2 cellular contexts compared by ENCODE assay signal in the genomic region with DNA sequence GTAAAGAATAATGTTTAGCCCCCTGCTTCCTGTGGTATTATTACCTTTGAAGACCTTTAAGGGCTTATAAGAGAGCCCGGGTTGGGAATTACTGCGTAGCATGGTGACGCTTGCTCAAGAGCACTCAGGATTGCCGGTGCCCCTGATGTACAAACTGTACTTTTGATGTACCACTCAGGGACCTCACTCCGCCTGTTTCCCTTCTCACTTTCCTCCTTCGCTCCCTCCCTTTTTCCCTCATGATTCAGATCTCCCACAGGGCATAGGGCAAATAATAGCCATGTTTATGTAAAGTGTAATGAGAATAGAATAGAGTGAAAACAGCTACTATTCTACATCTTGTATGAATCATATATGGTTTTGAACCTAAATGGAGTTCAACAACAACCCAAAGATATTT.
TF ChIP-seq lines count a peak whose summit lies in the region.

No MANE protein-coding gene starts in this region.

TF ChIP-seq in liver, 16 proteins besides CTCF, POLR2A, EP300 and RAD21 (continued from another document):
- TF ChIP-seq REST (IDR thresholded peaks at IDR 0.05) (no peak), FOXA2 (IDR thresholded peaks at IDR 0.05) (no peak), HNF4G (IDR thresholded peaks at IDR 0.05) (no peak), GABPA (IDR thresholded peaks at IDR 0.05 in 1 of 2, conservative IDR thresholded peaks at IDR 0.05 in 1 of 2) (no peak), JUND (IDR thresholded peaks at IDR 0.05) (no peak), RXRA (IDR thresholded peaks at IDR 0.05) (no peak), SP1 (IDR thresholded peaks at IDR 0.05) (no peak), NR2F2 (IDR thresholded peaks at IDR 0.05) (no peak), EGR1 (IDR thresholded peaks at IDR 0.05; ENCODE audit: low read depth in 2 of 2) (no peak), HNF4A (conservative IDR thresholded peaks at IDR 0.05) (no peak)
- TF ChIP-seq, protein P1, sequence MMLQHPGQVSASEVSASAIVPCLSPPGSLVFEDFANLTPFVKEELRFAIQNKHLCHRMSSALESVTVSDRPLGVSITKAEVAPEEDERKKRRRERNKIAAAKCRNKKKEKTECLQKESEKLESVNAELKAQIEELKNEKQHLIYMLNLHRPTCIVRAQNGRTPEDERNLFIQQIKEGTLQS (IDR thresholded peaks at IDR 0.05): no peak
- TF ChIP-seq, protein P2, sequence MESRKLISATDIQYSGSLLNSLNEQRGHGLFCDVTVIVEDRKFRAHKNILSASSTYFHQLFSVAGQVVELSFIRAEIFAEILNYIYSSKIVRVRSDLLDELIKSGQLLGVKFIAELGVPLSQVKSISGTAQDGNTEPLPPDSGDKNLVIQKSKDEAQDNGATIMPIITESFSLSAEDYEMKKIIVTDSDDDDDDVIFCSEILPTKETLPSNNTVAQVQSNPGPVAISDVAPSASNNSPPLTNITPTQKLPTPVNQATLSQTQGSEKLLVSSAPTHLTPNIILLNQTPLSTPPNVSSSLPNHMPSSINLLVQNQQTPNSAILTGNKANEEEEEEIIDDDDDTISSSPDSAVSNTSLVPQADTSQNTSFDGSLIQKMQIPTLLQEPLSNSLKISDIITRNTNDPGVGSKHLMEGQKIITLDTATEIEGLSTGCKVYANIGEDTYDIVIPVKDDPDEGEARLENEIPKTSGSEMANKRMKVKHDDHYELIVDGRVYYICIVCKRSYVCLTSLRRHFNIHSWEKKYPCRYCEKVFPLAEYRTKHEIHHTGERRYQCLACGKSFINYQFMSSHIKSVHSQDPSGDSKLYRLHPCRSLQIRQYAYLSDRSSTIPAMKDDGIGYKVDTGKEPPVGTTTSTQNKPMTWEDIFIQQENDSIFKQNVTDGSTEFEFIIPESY (IDR thresholded peaks at IDR 0.05): no peak

TF ChIP-seq in HepG2, 621 proteins besides CTCF, POLR2A, EP300 and RAD21:
- TF ChIP-seq ZNF281 (CRISPR knock-in tag; IDR thresholded peaks at IDR 0.05; ENCODE audit: borderline replicate concordance) (no peak), ZBTB10 (CRISPR knock-in tag; IDR thresholded peaks at IDR 0.05; ENCODE audit: borderline replicate concordance) (no peak), KDM5B (CRISPR knock-in tag; IDR thresholded peaks at IDR 0.05; ENCODE audit: borderline replicate concordance) (no peak), ZNF441 (CRISPR knock-in tag; IDR thresholded peaks at IDR 0.05; ENCODE audit: borderline replicate concordance) (no peak), TBP (CRISPR knock-in tag; IDR thresholded peaks at IDR 0.05) (no peak), FLYWCH1 (CRISPR knock-in tag; IDR thresholded peaks at IDR 0.05) (no peak), ZNF232 (CRISPR knock-in tag; IDR thresholded peaks at IDR 0.05; ENCODE audit: borderline replicate concordance) (no peak), ZNF275 (CRISPR knock-in tag; IDR thresholded peaks at IDR 0.05; ENCODE audit: borderline replicate concordance) (no peak), HMGA1 (CRISPR knock-in tag; conservative IDR thresholded peaks at IDR 0.05) (no peak), SPEN (CRISPR knock-in tag; IDR thresholded peaks at IDR 0.05; ENCODE audit: low read depth) (no peak)
- TF ChIP-seq, protein P3, sequence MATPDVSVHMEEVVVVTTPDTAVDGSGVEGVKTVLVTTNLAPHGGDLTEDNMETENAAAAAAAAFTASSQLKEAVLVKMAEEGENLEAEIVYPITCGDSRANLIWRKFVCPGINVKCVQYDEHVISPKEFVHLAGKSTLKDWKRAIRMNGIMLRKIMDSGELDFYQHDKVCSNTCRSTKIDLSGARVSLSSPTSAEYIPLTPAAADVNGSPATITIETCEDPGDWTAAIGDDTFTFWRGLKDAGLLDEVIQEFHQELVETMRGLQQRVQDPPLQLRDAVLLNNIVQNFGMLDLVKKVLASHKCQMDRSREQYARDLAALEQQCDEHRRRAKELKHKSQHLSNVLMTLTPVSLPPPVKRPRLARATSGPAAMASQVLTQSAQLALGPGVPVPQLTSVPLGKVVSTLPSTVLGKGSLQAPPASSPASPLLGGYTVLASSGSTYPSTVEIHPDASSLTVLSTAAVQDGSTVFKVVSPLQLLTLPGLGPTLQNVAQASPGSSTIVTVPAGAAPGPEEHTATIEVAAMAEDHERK (CRISPR knock-in tag; IDR thresholded peaks at IDR 0.05; ENCODE audit: low read depth): no peak
- TF ChIP-seq, protein P4, sequence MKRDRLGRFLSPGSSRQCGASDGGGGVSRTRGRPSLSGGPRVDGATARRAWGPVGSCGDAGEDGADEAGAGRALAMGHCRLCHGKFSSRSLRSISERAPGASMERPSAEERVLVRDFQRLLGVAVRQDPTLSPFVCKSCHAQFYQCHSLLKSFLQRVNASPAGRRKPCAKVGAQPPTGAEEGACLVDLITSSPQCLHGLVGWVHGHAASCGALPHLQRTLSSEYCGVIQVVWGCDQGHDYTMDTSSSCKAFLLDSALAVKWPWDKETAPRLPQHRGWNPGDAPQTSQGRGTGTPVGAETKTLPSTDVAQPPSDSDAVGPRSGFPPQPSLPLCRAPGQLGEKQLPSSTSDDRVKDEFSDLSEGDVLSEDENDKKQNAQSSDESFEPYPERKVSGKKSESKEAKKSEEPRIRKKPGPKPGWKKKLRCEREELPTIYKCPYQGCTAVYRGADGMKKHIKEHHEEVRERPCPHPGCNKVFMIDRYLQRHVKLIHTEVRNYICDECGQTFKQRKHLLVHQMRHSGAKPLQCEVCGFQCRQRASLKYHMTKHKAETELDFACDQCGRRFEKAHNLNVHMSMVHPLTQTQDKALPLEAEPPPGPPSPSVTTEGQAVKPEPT (CRISPR knock-in tag; IDR thresholded peaks at IDR 0.05; ENCODE audit: low read depth): no peak
